Comparison of ENCODE assay signal across 1 cellular context in genomic region chr1:166838766-166839599, GRCh38.
TF ChIP-seq lines count a peak whose summit lies in the region.

Gene POGK (plus strand): TSS chr1:166839475. CDS start chr1:166840957, 1,482 bp downstream.

TF ChIP-seq in K562, 482 proteins besides CTCF, POLR2A, EP300 and RAD21 (continued from another document and continues in another):
- TF ChIP-seq DEAF1 (CRISPR knock-in tag; IDR thresholded peaks at IDR 0.05): no peak
- no peak for TF ChIP-seq FOS (IDR thresholded peaks at IDR 0.05; ENCODE audit: extremely low read depth, insufficient read length)
- no peak for TF ChIP-seq ZBTB33 (CRISPR knock-in tag; IDR thresholded peaks at IDR 0.05)
- no peak for TF ChIP-seq NFIX (CRISPR knock-in tag; IDR thresholded peaks at IDR 0.05; ENCODE audit: low read depth)
- TF ChIP-seq SMAD1 (IDR thresholded peaks at IDR 0.05; ENCODE audit: low read depth, low read length, partially characterized antibody): no peak
- TF ChIP-seq, protein P1, sequence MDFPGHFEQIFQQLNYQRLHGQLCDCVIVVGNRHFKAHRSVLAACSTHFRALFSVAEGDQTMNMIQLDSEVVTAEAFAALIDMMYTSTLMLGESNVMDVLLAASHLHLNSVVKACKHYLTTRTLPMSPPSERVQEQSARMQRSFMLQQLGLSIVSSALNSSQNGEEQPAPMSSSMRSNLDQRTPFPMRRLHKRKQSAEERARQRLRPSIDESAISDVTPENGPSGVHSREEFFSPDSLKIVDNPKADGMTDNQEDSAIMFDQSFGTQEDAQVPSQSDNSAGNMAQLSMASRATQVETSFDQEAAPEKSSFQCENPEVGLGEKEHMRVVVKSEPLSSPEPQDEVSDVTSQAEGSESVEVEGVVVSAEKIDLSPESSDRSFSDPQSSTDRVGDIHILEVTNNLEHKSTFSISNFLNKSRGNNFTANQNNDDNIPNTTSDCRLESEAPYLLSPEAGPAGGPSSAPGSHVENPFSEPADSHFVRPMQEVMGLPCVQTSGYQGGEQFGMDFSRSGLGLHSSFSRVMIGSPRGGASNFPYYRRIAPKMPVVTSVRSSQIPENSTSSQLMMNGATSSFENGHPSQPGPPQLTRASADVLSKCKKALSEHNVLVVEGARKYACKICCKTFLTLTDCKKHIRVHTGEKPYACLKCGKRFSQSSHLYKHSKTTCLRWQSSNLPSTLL (IDR thresholded peaks at IDR 0.05): no peak
- TF ChIP-seq FIP1L1 (IDR thresholded peaks at IDR 0.05; ENCODE audit: low read depth, low read length, poor library complexity, severe bottlenecking): no peak
- no peak for TF ChIP-seq ZNF655 (CRISPR knock-in tag; IDR thresholded peaks at IDR 0.05)
- TF ChIP-seq NR3C1 (CRISPR knock-in tag; IDR thresholded peaks at IDR 0.05): no peak
- no peak for TF ChIP-seq NR2C1 (IDR thresholded peaks at IDR 0.05)
- 0 out of 2 replicates have a peak, but pooled peaks have one; percentile 16 for TF ChIP-seq NR2C1 (tag; IDR thresholded peaks at IDR 0.05)
- TF ChIP-seq, protein P2, sequence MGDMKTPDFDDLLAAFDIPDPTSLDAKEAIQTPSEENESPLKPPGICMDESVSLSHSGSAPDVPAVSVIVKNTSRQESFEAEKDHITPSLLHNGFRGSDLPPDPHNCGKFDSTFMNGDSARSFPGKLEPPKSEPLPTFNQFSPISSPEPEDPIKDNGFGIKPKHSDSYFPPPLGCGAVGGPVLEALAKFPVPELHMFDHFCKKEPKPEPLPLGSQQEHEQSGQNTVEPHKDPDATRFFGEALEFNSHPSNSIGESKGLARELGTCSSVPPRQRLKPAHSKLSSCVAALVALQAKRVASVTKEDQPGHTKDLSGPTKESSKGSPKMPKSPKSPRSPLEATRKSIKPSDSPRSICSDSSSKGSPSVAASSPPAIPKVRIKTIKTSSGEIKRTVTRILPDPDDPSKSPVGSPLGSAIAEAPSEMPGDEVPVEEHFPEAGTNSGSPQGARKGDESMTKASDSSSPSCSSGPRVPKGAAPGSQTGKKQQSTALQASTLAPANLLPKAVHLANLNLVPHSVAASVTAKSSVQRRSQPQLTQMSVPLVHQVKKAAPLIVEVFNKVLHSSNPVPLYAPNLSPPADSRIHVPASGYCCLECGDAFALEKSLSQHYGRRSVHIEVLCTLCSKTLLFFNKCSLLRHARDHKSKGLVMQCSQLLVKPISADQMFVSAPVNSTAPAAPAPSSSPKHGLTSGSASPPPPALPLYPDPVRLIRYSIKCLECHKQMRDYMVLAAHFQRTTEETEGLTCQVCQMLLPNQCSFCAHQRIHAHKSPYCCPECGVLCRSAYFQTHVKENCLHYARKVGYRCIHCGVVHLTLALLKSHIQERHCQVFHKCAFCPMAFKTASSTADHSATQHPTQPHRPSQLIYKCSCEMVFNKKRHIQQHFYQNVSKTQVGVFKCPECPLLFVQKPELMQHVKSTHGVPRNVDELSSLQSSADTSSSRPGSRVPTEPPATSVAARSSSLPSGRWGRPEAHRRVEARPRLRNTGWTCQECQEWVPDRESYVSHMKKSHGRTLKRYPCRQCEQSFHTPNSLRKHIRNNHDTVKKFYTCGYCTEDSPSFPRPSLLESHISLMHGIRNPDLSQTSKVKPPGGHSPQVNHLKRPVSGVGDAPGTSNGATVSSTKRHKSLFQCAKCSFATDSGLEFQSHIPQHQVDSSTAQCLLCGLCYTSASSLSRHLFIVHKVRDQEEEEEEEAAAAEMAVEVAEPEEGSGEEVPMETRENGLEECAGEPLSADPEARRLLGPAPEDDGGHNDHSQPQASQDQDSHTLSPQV (IDR thresholded peaks at IDR 0.05): peak; percentile 90
- TF ChIP-seq GTF2A2 (tag; IDR thresholded peaks at IDR 0.05): 0 out of 2 replicates have a peak, but pooled peaks have one; percentile 54
- TF ChIP-seq TFAM (CRISPR knock-in tag; conservative IDR thresholded peaks at IDR 0.05): no peak
- no peak for TF ChIP-seq CHD2 (IDR thresholded peaks at IDR 0.05; ENCODE audit: low read depth, low read length)
- TF ChIP-seq RNF219 (CRISPR knock-in tag; IDR thresholded peaks at IDR 0.05): no peak
- 0 out of 2 replicates have a peak, but pooled peaks have one; percentile 62 for TF ChIP-seq CREB5 (CRISPR knock-in tag; IDR thresholded peaks at IDR 0.05)
- TF ChIP-seq ZEB2 (IDR thresholded peaks at IDR 0.05): no peak
- peak; percentile 92 for TF ChIP-seq ETV5 (CRISPR knock-in tag; IDR thresholded peaks at IDR 0.05; ENCODE audit: low read depth)
- no peak for TF ChIP-seq SMAD3 (CRISPR knock-in tag; conservative IDR thresholded peaks at IDR 0.05)
- no peak for TF ChIP-seq ZKSCAN3 (CRISPR knock-in tag; IDR thresholded peaks at IDR 0.05)
- no peak for TF ChIP-seq PREB (CRISPR knock-in tag; IDR thresholded peaks at IDR 0.05)
- TF ChIP-seq BRD9 (IDR thresholded peaks at IDR 0.05; ENCODE audit: low read depth, partially characterized antibody): no peak
- peak; percentile 68 for TF ChIP-seq TAF1 (IDR thresholded peaks at IDR 0.05; ENCODE audit: control insufficient read depth, extremely low read depth, insufficient read depth, low read length, severe bottlenecking)
- peak in 1 of 2 experiments; percentile 48; a peak in 1 of 4 replicates for TF ChIP-seq TEAD1 (CRISPR knock-in tag; IDR thresholded peaks at IDR 0.05)
- peak; percentile 89 for TF ChIP-seq RB1 (IDR thresholded peaks at IDR 0.05; ENCODE audit: low read depth)
- TF ChIP-seq HMBOX1 (IDR thresholded peaks at IDR 0.05): no peak
- no peak for TF ChIP-seq CCAR2 (IDR thresholded peaks at IDR 0.05; ENCODE audit: low read depth, low read length)
- no peak for TF ChIP-seq NCOA2 (IDR thresholded peaks at IDR 0.05; ENCODE audit: partially characterized antibody in 2 of 2)
- no peak for TF ChIP-seq SFPQ (IDR thresholded peaks at IDR 0.05; ENCODE audit: low read depth, low read length)
- peak; percentile 7; the same call in 1 of the 2 replicates for TF ChIP-seq ZBTB9 (CRISPR knock-in tag; IDR thresholded peaks at IDR 0.05)
- TF ChIP-seq CHD1 (IDR thresholded peaks at IDR 0.05; ENCODE audit: low read length): peak; percentile 53
- TF ChIP-seq POLR3G (IDR thresholded peaks at IDR 0.05; ENCODE audit: extremely low read depth, insufficient read length, insufficient replicate concordance): no peak
- TF ChIP-seq TCF7L2 (IDR thresholded peaks at IDR 0.05; ENCODE audit: low read depth, low read length): no peak
- no peak for TF ChIP-seq IRF2 (CRISPR knock-in tag; IDR thresholded peaks at IDR 0.05)
- TF ChIP-seq GABPB1 (CRISPR knock-in tag; IDR thresholded peaks at IDR 0.05): peak; percentile 82
- peak; percentile 89 for TF ChIP-seq EP400 (IDR thresholded peaks at IDR 0.05)
- TF ChIP-seq PHF8 (IDR thresholded peaks at IDR 0.05; ENCODE audit: borderline replicate concordance, low read length): peak; percentile 98
- no peak for TF ChIP-seq NFE2 (IDR thresholded peaks at IDR 0.05; ENCODE audit: low read depth)
- TF ChIP-seq KAT7 (CRISPR knock-in tag; IDR thresholded peaks at IDR 0.05; ENCODE audit: borderline replicate concordance): peak; percentile 67; the same call in 1 of the 2 replicates
